8 cellular contexts compared by ENCODE assay signal in genomic region chr16:2683041-2683440, GRCh38. TPM values are rescaled to one million over a fixed set of nuclear protein-coding genes. Genes with fewer than 3 reads are reported as not detected.
DNase-seq lines count a peak whose midpoint lies in the region; ATAC-seq and TF ChIP-seq lines count a peak whose summit lies in the region.
"Not testable (repeated sequence)": the region's sequence is repeated elsewhere in the genome, so short reads cannot be mapped to it uniquely, and the experiment has no call there.

No MANE protein-coding gene starts in this region.

- not testable (repeated sequence) for H3K9me3 ChIP-seq in HAP-1; RWPE2 (ENCODE audit: severe bottlenecking); ectodermal cell (ENCODE audit: control insufficient read depth, low read length); mucosa of rectum (ENCODE audit: control insufficient read depth in 2 of 2, low read length in 2 of 2); skeletal muscle tissue (ENCODE audit: control insufficient read depth in 3 of 3, low read length in 3 of 3)

- not testable (repeated sequence) for H3K36me3 Mint-ChIP-seq in activated naive CD4-positive, alpha-beta T cell treated with anti-CD3 and anti-CD28 coated beads, Interleukin-2, amount 50 U/mL, for 72 hours

- TF ChIP-seq CTCF in AG04449 (IDR thresholded peaks at IDR 0.05; ENCODE audit: insufficient read depth, low read length, missing control alignments); RWPE2 (IDR thresholded peaks at IDR 0.05; ENCODE audit: poor library complexity, severe bottlenecking): not testable (repeated sequence)

- not testable (repeated sequence) for H3K36me3 ChIP-seq in HAP-1 (replicated peaks); RWPE2 (ENCODE audit: low read depth); ectodermal cell (ENCODE audit: control insufficient read depth, insufficient read depth, low read length); mucosa of rectum (ENCODE audit: control insufficient read depth in 2 of 2, insufficient read depth in 2 of 2, low read length in 2 of 2); skeletal muscle tissue (ENCODE audit: control insufficient read depth in 3 of 3, insufficient read depth in 3 of 3, low read length in 3 of 3)

- H3K4me1 ChIP-seq in HAP-1; RWPE2 (ENCODE audit: insufficient read depth, poor library complexity, severe bottlenecking); ectodermal cell (ENCODE audit: control insufficient read depth, insufficient read depth, low read length): not testable (repeated sequence)
- H3K4me1 ChIP-seq in mucosa of rectum (ENCODE audit: control insufficient read depth in 2 of 2, insufficient read depth in 2 of 2, low read length in 2 of 2) (peaks cover 11 to 29% of the 10 kb centered on the region in 2 donors), skeletal muscle tissue (ENCODE audit: control insufficient read depth in 3 of 3, insufficient read depth in 3 of 3, low read length in 3 of 3) (peaks cover 14 to 31% (median 20%) of the 10 kb centered on the region in 3 donors)

- in situ Hi-C loops in HAP-1 (cut with MboI; ENCODE audit: low sequenced_read_pairs), result not testable (repeated sequence)

- H3K9ac ChIP-seq in mucosa of rectum (ENCODE audit: low read depth in 1 of 2, low read length in 2 of 2), result peak overlapping the region; percentile 80 to 98
- H3K9ac ChIP-seq in skeletal muscle tissue (ENCODE audit: low read depth in 1 of 3, low read length in 3 of 3), result peak overlapping the region; percentile 93 to 98 (median 94)

- not testable (repeated sequence) for H3K9me3 Mint-ChIP-seq in activated naive CD4-positive, alpha-beta T cell treated with anti-CD3 and anti-CD28 coated beads, Interleukin-2, amount 50 U/mL, for 72 hours

- not testable (repeated sequence) for H3K27me3 ChIP-seq in HAP-1 (ENCODE audit: low read depth); RWPE2 (ENCODE audit: insufficient read depth, poor library complexity, severe bottlenecking); ectodermal cell (ENCODE audit: control insufficient read depth, insufficient read depth, low read length, poor library complexity, severe bottlenecking); mucosa of rectum (ENCODE audit: control insufficient read depth in 2 of 2, insufficient read depth in 2 of 2, low read length in 2 of 2); skeletal muscle tissue (ENCODE audit: control insufficient read depth in 3 of 3, insufficient read depth in 3 of 3, low read length in 3 of 3)

- 3 to 13% methylated on average over 7 to 13 of the region's 13 CpGs for WGBS in ectodermal cell, 2 experiments

- CTCF ChIA-PET in AG04449 (lab: Yijun Ruan, JAX), result not testable (repeated sequence)

- peak overlapping the region; percentile 60 for H3K27ac ChIP-seq in RWPE2 (ENCODE audit: poor library complexity, severe bottlenecking)
- not testable (repeated sequence) for H3K27ac ChIP-seq in ectodermal cell (ENCODE audit: insufficient read depth, low read depth, low read length, poor library complexity, severe bottlenecking)
- peak overlapping the region; percentile 87 to 91 for H3K27ac ChIP-seq in mucosa of rectum (ENCODE audit: low read depth in 2 of 2, low read length in 2 of 2)
- peak overlapping the region; percentile 77 for H3K27ac ChIP-seq in skeletal muscle tissue (ENCODE audit: low read depth, low read length)

- DNase-seq in AG04449 (ENCODE audit: low read depth, low spot score); HAP-1 (ENCODE audit: low spot score in 2 of 2); RWPE2 (ENCODE audit: low spot score); activated naive CD4-positive, alpha-beta T cell treated with anti-CD3 and anti-CD28 coated beads, Interleukin-2, amount 50 U/mL, for 72 hours (ENCODE audit: low spot score in 2 of 2): not testable (repeated sequence)
- DNase-seq in hepatic stellate cell (ENCODE audit: low spot score), result peak; percentile 6

- H3K4me3 ChIP-seq in AG04449 (ENCODE audit: low read depth, low read length) (peak overlapping the region; percentile 89), HAP-1 (peak overlapping the region; percentile 97), RWPE2 (ENCODE audit: severe bottlenecking) (peak overlapping the region; percentile 88), ectodermal cell (ENCODE audit: insufficient read depth, low read depth, low read length) (peak overlapping the region; percentile 99), mucosa of rectum (ENCODE audit: low read length in 2 of 2) (peak overlapping the region; percentile 89 to 98), skeletal muscle tissue (ENCODE audit: low read length in 3 of 3) (peak overlapping the region; percentile 96 to 99 (median 98))

- peak overlapping the region; percentile 94 for H3K27ac Mint-ChIP-seq in activated naive CD4-positive, alpha-beta T cell treated with anti-CD3 and anti-CD28 coated beads, Interleukin-2, amount 50 U/mL, for 72 hours

- POLR2A ChIA-PET in AG04449 (lab: Yijun Ruan, JAX), result interaction anchor here (0.7 to 1.4 kb wide), 5 partner anchors 9 to 20 kb away, joined by 3 to 15 read pairs (median 5); no protein-coding TSS in a partner anchor

- not testable (repeated sequence) for ATAC-seq in RWPE2 (ENCODE audit: low read depth)
- peak in 1 of 2 donors; percentile 0 for ATAC-seq in activated naive CD4-positive, alpha-beta T cell treated with anti-CD3 and anti-CD28 coated beads, Interleukin-2, amount 50 U/mL, for 72 hours

RNA-seq across cellular contexts. Expression of gene KCTD5, which starts 0.7 kb away (rescaled TPM):
- 10 to 100 TPM; 27.8 to 46.9 TPM for total RNA-seq in activated naive CD4-positive, alpha-beta T cell treated with anti-CD3 and anti-CD28 coated beads, Interleukin-2, amount 50 U/mL, for 72 hours
- 31.1 TPM for polyA plus RNA-seq in ectodermal cell (2013, experiment 1 of 4)
- polyA plus RNA-seq in ectodermal cell (2013, experiment 2 of 4), result 31.9 TPM
- polyA plus RNA-seq in ectodermal cell (2013, experiment 3 of 4), result 27.0 TPM
- polyA plus RNA-seq in ectodermal cell (2013, experiment 4 of 4), result 27.9 TPM
- total RNA-seq in skeletal muscle tissue, result 13.6 TPM

RNA-seq across cellular contexts. Expression of gene PRSS27, which starts 37.0 kb away (rescaled TPM):
- 1 to 10 TPM; 1.3 to 3.2 TPM for total RNA-seq in activated naive CD4-positive, alpha-beta T cell treated with anti-CD3 and anti-CD28 coated beads, Interleukin-2, amount 50 U/mL, for 72 hours
- polyA plus RNA-seq in ectodermal cell (2013, experiment 1 of 4), result 3.4 TPM
- 3.9 TPM for polyA plus RNA-seq in ectodermal cell (2013, experiment 2 of 4)
- polyA plus RNA-seq in ectodermal cell (2013, experiment 3 of 4), result 3.4 TPM
- 5.8 TPM for polyA plus RNA-seq in ectodermal cell (2013, experiment 4 of 4)
- not detected for total RNA-seq in skeletal muscle tissue
